In the genomic region with DNA sequence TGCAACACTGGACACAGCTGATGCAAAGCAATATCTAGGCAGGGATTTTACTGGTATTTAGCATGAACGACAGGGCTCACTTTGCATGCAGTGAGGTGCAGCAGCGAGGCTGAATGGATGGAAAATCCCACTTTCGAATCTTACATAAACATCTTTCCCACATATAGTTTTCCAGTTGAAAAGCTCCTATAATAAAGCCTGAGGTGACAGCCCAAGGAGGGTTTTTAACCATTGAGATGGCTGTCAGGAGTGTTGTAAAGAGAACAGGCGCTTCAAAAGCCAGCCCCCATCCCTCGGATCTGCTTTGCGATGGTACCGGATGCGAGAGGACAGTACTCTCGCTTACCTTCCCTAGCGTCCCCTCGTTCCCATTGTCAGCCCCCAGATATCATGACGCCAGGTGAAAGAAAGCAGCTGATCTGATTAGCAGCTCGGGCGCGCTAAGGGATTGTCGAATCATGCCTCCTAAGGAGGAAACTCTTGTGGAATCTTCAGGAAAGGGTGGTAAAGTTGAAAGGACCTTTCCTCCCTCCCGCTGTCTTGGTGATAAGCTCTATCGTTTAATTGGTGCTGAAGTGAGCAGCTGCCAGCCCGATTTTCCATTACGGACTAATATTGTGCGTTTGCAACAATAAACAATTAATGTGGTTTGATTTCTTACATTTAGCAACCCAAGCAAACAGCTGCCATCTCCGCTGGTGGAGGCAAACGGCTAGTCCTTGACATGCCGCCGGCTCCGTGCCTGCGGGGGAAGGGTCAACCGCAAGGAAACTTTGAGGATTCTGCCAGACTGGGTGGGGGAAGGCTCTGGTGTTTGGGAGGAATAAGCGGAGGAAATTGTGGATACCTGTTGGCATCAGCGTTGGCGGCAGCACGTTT, we compare ENCODE assay signal across 14 cellular contexts. TPM values are rescaled to one million over a fixed set of nuclear protein-coding genes. Genes with fewer than 3 reads are reported as not detected.
DNase-seq lines count a peak whose midpoint lies in the region; ATAC-seq and TF ChIP-seq lines count a peak whose summit lies in the region.
"Had no signal": no experiment of that assay in that cellular context is flagged by ENCODE, and none has a peak within 500 bp of the region (broad histone marks: within the 10 kb centered on the region; RNA-seq: fewer than 3 reads in every experiment).

No MANE protein-coding gene starts in this region.

- H3K27ac ChIP-seq in dorsolateral prefrontal cortex (peak overlapping the region; percentile 36 to 95 (median 83)), temporal lobe (ENCODE audit: low read depth, low read length) (peak overlapping the region; percentile 59)

- H3K4me3 Mint-ChIP-seq in mesothelial cell of epicardium: peak overlapping the region; percentile 80
- H3K4me3 Mint-ChIP-seq: central memory CD8-positive, alpha-beta T cell; IgD-negative memory B cell had no signal

- no peaks in the 10 kb centered on the region for H3K9me3 Mint-ChIP-seq in mesothelial cell of epicardium

- intact Hi-C loops in dorsolateral prefrontal cortex (cut with DNase I): loop anchor here (5.0 to 10.0 kb wide), 4 partner anchors 87 to 172 kb away; no protein-coding TSS in a partner anchor

- no peaks in the 10 kb centered on the region for H3K36me3 Mint-ChIP-seq in mesothelial cell of epicardium

- no peak overlapping the region for H3K27ac Mint-ChIP-seq in mesothelial cell of epicardium
- H3K27ac Mint-ChIP-seq: IgD-negative memory B cell had no signal

- H3K4me1 Mint-ChIP-seq in mesothelial cell of epicardium: peaks cover 45% of the 10 kb centered on the region
- H3K4me1 Mint-ChIP-seq: central memory CD8-positive, alpha-beta T cell; IgD-negative memory B cell had no signal

- peaks cover 0 to 31% (median 0%) of the 10 kb centered on the region in 45 donors for H3K27me3 ChIP-seq in dorsolateral prefrontal cortex

- peaks cover 89% of the 10 kb centered on the region for H3K27me3 Mint-ChIP-seq in mesothelial cell of epicardium (ENCODE audit: low read depth)

- TF ChIP-seq CTCF in dorsolateral prefrontal cortex (IDR thresholded peaks at IDR 0.05 in 54 of 56, conservative IDR thresholded peaks at IDR 0.05 in 2 of 56; ENCODE audit: low read depth in 1 of 56, partially characterized antibody in 56 of 56): peak in 1 of 56 donors; percentile 6
- no peak for TF ChIP-seq CTCF in mesothelial cell of epicardium (IDR thresholded peaks at IDR 0.05; ENCODE audit: unreplicated experiment)

- ATAC-seq in HG02571 (IDR thresholded peaks at IDR 0.05; ENCODE audit: unreplicated experiment): no peak
- ATAC-seq in GM18858 (IDR thresholded peaks at IDR 0.05; ENCODE audit: unreplicated experiment): no peak

- H3K4me3 ChIP-seq in dorsolateral prefrontal cortex: peak overlapping the region; percentile 54 to 90 (median 73)

- DNase-seq in DMS53 (lab: John Stamatoyannopoulos, UW) (peak; percentile 44), DMS53 treated with DMSO at 0.1 percent for 48 hours (lab: John Stamatoyannopoulos, UW; ENCODE audit: unreplicated experiment) (no peak), dorsolateral prefrontal cortex (peak in 5 of 10 donors; percentile 27 to 43 (median 29)), mesothelial cell of epicardium (ENCODE audit: low spot score in 2 of 2, unreplicated experiment in 2 of 2) (peak in 1 of 2 experiments; percentile 40), cerebellum (ENCODE audit: low spot score) (no peak)
- DNase-seq: 8988T, GF-D8, NCI-H446 had no signal

RNA-seq across cellular contexts. Expression of a gene that starts 1.8 kb away (rescaled TPM):
- total RNA-seq in dorsolateral prefrontal cortex (100 to 1,000 TPM in 1 of 120 experiments, 10 to 100 TPM in 119; 21.9 to 108 (median 64.7) TPM), mesothelial cell of epicardium (18.8 to 22.6 TPM (median 20.2 TPM) in 3 replicates), temporal lobe (41.6 TPM), cerebellum (88.2 TPM)
- total RNA-seq: subcutaneous adipose tissue had no signal
